In the genomic region with DNA sequence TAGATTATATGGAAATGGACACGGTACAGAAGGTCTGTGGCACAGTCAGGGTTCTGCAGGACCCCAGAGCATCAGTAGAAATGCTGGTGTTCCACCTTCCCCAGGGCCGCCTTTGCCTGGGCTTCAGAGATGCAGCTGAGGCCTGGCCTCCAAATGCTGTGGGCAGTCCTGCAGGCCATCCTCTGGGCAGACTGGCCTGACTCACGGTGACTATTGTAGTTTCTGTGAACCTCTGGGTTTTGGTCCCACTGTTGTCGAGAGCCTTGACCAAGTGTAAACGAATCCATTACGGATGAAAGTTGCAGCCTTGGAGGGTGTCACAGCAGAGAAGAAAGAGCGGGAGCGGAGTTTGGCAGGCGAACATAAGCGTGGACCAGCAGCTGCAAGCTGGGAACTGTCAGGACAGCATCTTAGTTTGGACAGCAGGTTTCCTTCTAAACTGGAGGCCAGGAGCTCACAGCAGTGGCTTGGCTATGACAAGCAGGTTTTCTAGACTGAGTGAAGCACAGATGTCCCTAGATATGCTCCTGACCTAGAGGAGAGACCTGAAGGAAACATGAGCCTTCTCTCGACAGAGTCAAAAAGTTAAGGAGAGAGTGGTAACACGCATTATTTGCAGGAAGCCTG, we compare ENCODE assay signal across 1 cellular context.
TF ChIP-seq lines count a peak whose summit lies in the region.

No MANE protein-coding gene starts in this region.

TF ChIP-seq in H1, 55 proteins besides CTCF, POLR2A, EP300 and RAD21:
- TF ChIP-seq CTBP2 (IDR thresholded peaks at IDR 0.05; ENCODE audit: borderline replicate concordance, insufficient read depth, insufficient read length, low read length), result no peak
- no peak for TF ChIP-seq GABPA (IDR thresholded peaks at IDR 0.05; ENCODE audit: borderline replicate concordance, insufficient read depth, low read length)
- no peak for TF ChIP-seq KDM5A (IDR thresholded peaks at IDR 0.05; ENCODE audit: low read length)
